27 cellular contexts compared by ENCODE assay signal in genomic region chr2:157911646-157912217, GRCh38.
"Had no signal": no experiment of that assay in that cellular context is flagged by ENCODE, and none has a peak within 500 bp of the region (broad histone marks: within the 10 kb centered on the region; RNA-seq: fewer than 3 reads in every experiment).

No MANE protein-coding gene starts in this region.

- H3K27me3 ChIP-seq: dorsolateral prefrontal cortex, gastrocnemius medialis, neural progenitor cell, suprapubic skin, transverse colon, upper lobe of right lung, vagina had no signal

- H3K4me1 ChIP-seq: gastrocnemius medialis, parathyroid adenoma, suprapubic skin, transverse colon, upper lobe of right lung, vagina had no signal

- H3K4me3 ChIP-seq: dorsolateral prefrontal cortex, gastrocnemius medialis, neural progenitor cell, smooth muscle cell, suprapubic skin, transverse colon, upper lobe of right lung, vagina had no signal

- ATAC-seq: esophagus mucosa; gastrocnemius medialis; left lobe of liver; naive thymus-derived CD4-positive, alpha-beta T cell; sciatic nerve; stimulated activated naive CD8-positive, alpha-beta T cell treated with anti-CD3 and anti-CD28 coated beads, Interleukin-15, amount 100 ng/mL, for 72 hours; upper lobe of right lung had no signal

- DNase-seq: dorsolateral prefrontal cortex; effector CD8-positive, alpha-beta T cell; endodermal cell; foreskin fibroblast; gastrocnemius medialis; head of caudate nucleus; kidney; mesenchymal stem cell; midbrain; naive thymus-derived CD4-positive, alpha-beta T cell; stimulated activated CD4-positive, alpha-beta T cell treated with anti-CD3 and anti-CD28 coated beads, Interleukin-12 subunit alpha, Interleukin-12 subunit beta, amount 100 ng/mL, for 4 hours; stimulated activated CD4-positive, alpha-beta T cell treated with anti-CD3 and anti-CD28 coated beads, Interleukin-1b, Interleukin-23, amount 100 ng/mL, for 48 hours; stimulated activated CD4-positive, alpha-beta T cell treated with anti-CD3 and anti-CD28 coated beads, Interleukin-4, amount 100 ng/mL, for 1 hour; stimulated activated CD8-positive, alpha-beta memory T cell treated with anti-CD3 and anti-CD28 coated beads, Interleukin-4, amount 100 ng/mL, for 48 hours; stimulated activated naive CD4-positive, alpha-beta T cell; stimulated activated naive CD8-positive, alpha-beta T cell treated with anti-CD3 and anti-CD28 coated beads, Interleukin-15, amount 100 ng/mL, for 72 hours; transverse colon; upper lobe of right lung had no signal

- H3K9me3 ChIP-seq: gastrocnemius medialis, suprapubic skin, transverse colon, upper lobe of right lung, vagina had no signal

- H3K27ac ChIP-seq: dorsolateral prefrontal cortex, epithelial cell of prostate, gastrocnemius medialis, neural progenitor cell, parathyroid adenoma, suprapubic skin, transverse colon, upper lobe of right lung, vagina had no signal

- H3K36me3 ChIP-seq: gastrocnemius medialis, neural progenitor cell, suprapubic skin, transverse colon, upper lobe of right lung, vagina had no signal
